In the genomic region with DNA sequence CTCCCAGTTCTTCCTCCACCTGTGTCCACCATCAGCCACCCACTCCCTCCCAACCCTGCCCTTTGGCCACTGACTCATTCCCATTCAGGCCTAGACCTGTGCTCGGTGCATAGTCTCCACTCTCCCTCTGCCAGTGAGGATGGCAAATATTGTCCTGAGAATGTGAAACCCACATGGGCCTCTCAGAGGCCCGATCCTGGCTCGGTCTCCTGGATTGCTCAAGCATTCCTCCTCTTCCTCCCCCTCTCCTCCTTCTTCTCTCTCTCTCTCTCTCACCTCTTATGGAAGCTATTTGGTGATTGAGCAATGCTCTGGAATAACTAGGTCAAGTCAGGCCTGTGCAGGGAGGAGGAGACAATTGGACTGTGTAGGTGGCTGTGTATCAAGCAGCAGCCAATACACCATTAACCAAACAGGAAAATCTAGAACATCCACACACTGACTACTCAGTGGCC, we compare ENCODE assay signal across 14 cellular contexts.
DNase-seq lines count a peak whose midpoint lies in the region; ATAC-seq, FAIRE-seq and TF ChIP-seq lines count a peak whose summit lies in the region.
"Had no signal": no experiment of that assay in that cellular context is flagged by ENCODE, and none has a peak within 500 bp of the region (broad histone marks: within the 10 kb centered on the region; RNA-seq: fewer than 3 reads in every experiment).

No MANE protein-coding gene starts in this region.

- H3K27ac ChIP-seq in keratinocyte (ENCODE audit: control insufficient read depth, insufficient read depth, low read length) (no peak overlapping the region), subcutaneous abdominal adipose tissue (ENCODE audit: low read depth, low read length) (peak overlapping the region; percentile 33), A673 (ENCODE audit: low read depth, low read length, poor library complexity, severe bottlenecking) (no peak overlapping the region)

- no peak for FAIRE-seq in keratinocyte (lab: Jason Lieb, UNC)

- H3K36me3 ChIP-seq in keratinocyte (ENCODE audit: control insufficient read depth in 2 of 2, extremely low read depth in 1 of 2, insufficient read depth in 2 of 2, low read length in 2 of 2) = no peaks in the 10 kb centered on the region
- H3K36me3 ChIP-seq in subcutaneous abdominal adipose tissue (ENCODE audit: control insufficient read depth in 5 of 5, insufficient read depth in 5 of 5, low read length in 5 of 5) = no peaks in the 10 kb centered on the region
- no peaks in the 10 kb centered on the region for H3K36me3 ChIP-seq in A673 (ENCODE audit: insufficient read depth, low read length, poor library complexity, severe bottlenecking)

- intact Hi-C loops in A673 (cut with micrococcal nuclease; ENCODE audit: unreplicated experiment) = no loop called here

- POLR2A ChIA-PET in A673 (lab: Charles Lee; ENCODE audit: low non-redundant PET) = no interaction called here

- TF ChIP-seq CTCF in keratinocyte (optimal IDR thresholded peaks at IDR 0.05 in 1 of 3, IDR thresholded peaks at IDR 0.05 in 1 of 3, conservative IDR thresholded peaks at IDR 0.05 in 1 of 3; ENCODE audit: extremely low read depth in 1 of 3, insufficient read depth in 2 of 3, low read length in 3 of 3) = no peak
- TF ChIP-seq CTCF in A673 (conservative IDR thresholded peaks at IDR 0.05; ENCODE audit: low read depth, low read length) = no peak

- H3K9me3 ChIP-seq in keratinocyte (ENCODE audit: control insufficient read depth, low read depth, low read length) = no peaks in the 10 kb centered on the region
- H3K9me3 ChIP-seq in subcutaneous abdominal adipose tissue (ENCODE audit: control insufficient read depth in 5 of 5, low read length in 5 of 5) = no peaks in the 10 kb centered on the region
- H3K9me3 ChIP-seq in A673 (ENCODE audit: low read depth, low read length, poor library complexity, severe bottlenecking) = no peaks in the 10 kb centered on the region

- no peak for ATAC-seq in HG03108 (IDR thresholded peaks at IDR 0.05; ENCODE audit: unreplicated experiment)
- ATAC-seq: Panc1 had no signal

- peaks cover 15% of the 10 kb centered on the region for H3K4me1 ChIP-seq in keratinocyte (ENCODE audit: control insufficient read depth, extremely low read depth, insufficient read depth, low read length)
- H3K4me1 ChIP-seq in subcutaneous abdominal adipose tissue (ENCODE audit: control insufficient read depth in 5 of 5, insufficient read depth in 5 of 5, low read length in 5 of 5) = peaks cover 7 to 18% (median 13%) of the 10 kb centered on the region in 5 donors
- no peaks in the 10 kb centered on the region for H3K4me1 ChIP-seq in A673 (ENCODE audit: insufficient read depth, low read length, poor library complexity, severe bottlenecking)

- dilution Hi-C loops in keratinocyte (cut with MboI; ENCODE audit: extremely low pct_ligation_motif_present, low sequenced_read_pairs) = no loop called here

- no peaks in the 10 kb centered on the region for H3K9me1 ChIP-seq in keratinocyte (ENCODE audit: control insufficient read depth, extremely low read depth, insufficient read depth, low read length)

- H3K27me3 ChIP-seq in keratinocyte (ENCODE audit: control insufficient read depth, extremely low read depth, insufficient read depth, low read length) (no peaks in the 10 kb centered on the region), subcutaneous abdominal adipose tissue (ENCODE audit: control insufficient read depth in 5 of 5, insufficient read depth in 4 of 5, low read length in 5 of 5) (no peaks in the 10 kb centered on the region), A673 (replicated peaks; ENCODE audit: insufficient read depth, low read depth, low read length, poor library complexity) (no peaks in the 10 kb centered on the region)

- H3K9ac ChIP-seq in keratinocyte (ENCODE audit: control insufficient read depth, extremely low read depth, insufficient read depth, low read length) (no peak overlapping the region), subcutaneous abdominal adipose tissue (ENCODE audit: low read length in 5 of 5) (no peak overlapping the region)

- CTCF ChIA-PET in A673 (lab: Charles Lee) = no interaction called here

- peak overlapping the region; percentile 61 for H3K4me2 ChIP-seq in keratinocyte (ENCODE audit: control insufficient read depth, extremely low read depth, insufficient read depth, low read depth, low read length)

- DNase-seq in HCEC 1CT (peak; percentile 21), cerebellum (ENCODE audit: low spot score) (peak; percentile 44), keratinocyte (ENCODE audit: low read depth, low spot score) (peak; percentile 36), COLO829 (ENCODE audit: low spot score) (no peak), A673 (ENCODE audit: low spot score) (no peak), anterior cingulate cortex (lab: John Stamatoyannopoulos, UW) (no peak)
- DNase-seq: activated B cell treated with CpG ODN at 0.5 μM for 24 hours; DMS79 treated with DMSO at 0.1 percent for 48 hours; H9; NCI-H187; stimulated activated CD8-positive, alpha-beta memory T cell treated with anti-CD3 and anti-CD28 coated beads, Interleukin-4, amount 100 ng/mL, for 48 hours had no signal

- no peaks in the 10 kb centered on the region for H4K20me1 ChIP-seq in keratinocyte (ENCODE audit: control insufficient read depth, extremely low read depth, insufficient read depth, low read length)

- BruUV-seq in A673 (replicated peaks; lab: Mats Ljungman, UMichigan) = no TSS peak

- peak overlapping the region in 1 of 3 experiments; percentile 12 for H3K4me3 ChIP-seq in keratinocyte (ENCODE audit: control insufficient read depth in 2 of 3, extremely low read depth in 1 of 3, insufficient read depth in 2 of 3, low read depth in 1 of 3, low read length in 3 of 3)
- H3K4me3 ChIP-seq in subcutaneous abdominal adipose tissue (ENCODE audit: low read depth in 1 of 5, low read length in 5 of 5) = no peak overlapping the region
- H3K4me3 ChIP-seq in A673 (ENCODE audit: low read depth, low read length, poor library complexity, severe bottlenecking) = no peak overlapping the region

- peak overlapping the region; percentile 47 for H2AFZ ChIP-seq in keratinocyte (ENCODE audit: control insufficient read depth, low read length)

- no peaks in the 10 kb centered on the region for H3K79me2 ChIP-seq in keratinocyte (ENCODE audit: control insufficient read depth, insufficient read depth, low read length)

Comparison
In these comparisons a context has a peak if more than half of its experiments do, and no peak if none do; other contexts are left out.
1. DNase-seq: peak in HCEC 1CT (single experiment), cerebellum (single experiment) and keratinocyte (single experiment); none in COLO829 (single experiment), A673 (single experiment) and anterior cingulate cortex (0 of 58).